ENCODE assay signal across 12 cellular contexts in genomic region chr5:17315710-17316221, GRCh38.
DNase-seq lines count a peak whose midpoint lies in the region; ATAC-seq and TF ChIP-seq lines count a peak whose summit lies in the region.
"Had no signal": no experiment of that assay in that cellular context is flagged by ENCODE, and none has a peak within 500 bp of the region (broad histone marks: within the 10 kb centered on the region; RNA-seq: fewer than 3 reads in every experiment).

No MANE protein-coding gene starts in this region.

- H2BK5ac ChIP-seq in IMR-90 (ENCODE audit: low read depth, low read length, poor library complexity, severe bottlenecking), result peak overlapping the region; percentile 53

- H3K4me3 ChIP-seq in IMR-90 (ENCODE audit: insufficient read depth, low read depth, low read length) (no peak overlapping the region), gastrocnemius medialis (no peak overlapping the region)

- no peaks in the 10 kb centered on the region for H3K36me3 ChIP-seq in IMR-90 (ENCODE audit: control insufficient read depth, insufficient read depth, low read length)
- no peaks in the 10 kb centered on the region for H3K36me3 ChIP-seq in gastrocnemius medialis

- H4K5ac ChIP-seq in IMR-90 (ENCODE audit: low read depth, low read length), result peak overlapping the region; percentile 47

- H3K4me1 Mint-ChIP-seq in activated B cell treated with CpG ODN at 0.5 μM for 24 hours, result peaks cover 62% of the 10 kb centered on the region
- peaks cover 29% of the 10 kb centered on the region for H3K4me1 Mint-ChIP-seq in mesothelial cell of epicardium

- DNase-seq in DMS153 (lab: John Stamatoyannopoulos, UW), result peak; percentile 10
- peak; percentile 90 for DNase-seq in IMR-90
- no peak for DNase-seq in activated B cell treated with CpG ODN at 0.5 μM for 24 hours
- no peak for DNase-seq in mesothelial cell of epicardium (ENCODE audit: low spot score in 2 of 2, unreplicated experiment in 2 of 2)
- no peak for DNase-seq in GF-D8 (lab: John Stamatoyannopoulos, UW)
- DNase-seq in gastrocnemius medialis, result no peak
- DNase-seq in COR-L47 (lab: John Stamatoyannopoulos, UW), result no peak
- DNase-seq: activated gamma-delta T cell; NCI-H345; stimulated activated CD4-positive, alpha-beta T cell treated with anti-CD3 and anti-CD28 coated beads, Interleukin-15, amount 100 ng/mL, for 24 hours; stimulated activated naive CD8-positive, alpha-beta T cell treated with anti-CD3 and anti-CD28 coated beads, Interleukin-15, Interleukin-2, amounts not matched to agents 100 U/mL and 50 U/mL, for 24 hours had no signal

- no peaks in the 10 kb centered on the region for H3K79me1 ChIP-seq in IMR-90 (ENCODE audit: low read depth in 1 of 2, low read length in 2 of 2)

- H3K27ac ChIP-seq in IMR-90 (ENCODE audit: insufficient read depth, low read length) (peak overlapping the region; percentile 80), gastrocnemius medialis (no peak overlapping the region)

- dilution Hi-C loops in IMR-90 (cut with HindIII; ENCODE audit: low sequenced_read_pairs, unreplicated experiment), result no loop called here

- H2BK120ac ChIP-seq in IMR-90 (ENCODE audit: low read depth, low read length), result peak overlapping the region; percentile 91

- peak overlapping the region; percentile 96 for H3K18ac ChIP-seq in IMR-90 (ENCODE audit: low read depth, low read length)

- TF ChIP-seq CTCF in IMR-90 (conservative IDR thresholded peaks at IDR 0.05; ENCODE audit: low read depth, low read length) (no peak), activated B cell treated with CpG ODN at 0.5 μM for 24 hours (IDR thresholded peaks at IDR 0.05) (no peak), mesothelial cell of epicardium (IDR thresholded peaks at IDR 0.05; ENCODE audit: unreplicated experiment) (no peak), gastrocnemius medialis (IDR thresholded peaks at IDR 0.05 in 4 of 5, conservative IDR thresholded peaks at IDR 0.05 in 1 of 5) (no peak)

- H4K20me1 ChIP-seq in IMR-90 (ENCODE audit: insufficient read depth, low read length), result no peaks in the 10 kb centered on the region

- peaks cover 14% of the 10 kb centered on the region for H3K9me1 ChIP-seq in IMR-90 (ENCODE audit: insufficient read depth, low read length)

- no peak overlapping the region for H3K9ac ChIP-seq in IMR-90 (ENCODE audit: low read depth, low read length)

- no peaks in the 10 kb centered on the region for H3K27me3 Mint-ChIP-seq in activated B cell treated with CpG ODN at 0.5 μM for 24 hours
- H3K27me3 Mint-ChIP-seq in mesothelial cell of epicardium (ENCODE audit: low read depth), result no peaks in the 10 kb centered on the region

- intact Hi-C loops in IMR-90 (cut with micrococcal nuclease), result no loop called here
- intact Hi-C loops in activated B cell treated with CpG ODN at 0.5 μM for 24 hours (cut with micrococcal nuclease), result loop anchor here (5.0 kb wide), 1 partner anchor 122 kb away; no protein-coding TSS in a partner anchor
- intact Hi-C loops in gastrocnemius medialis (cut with DNase I; ENCODE audit: low total_unique reads), result no loop called here

- H4K8ac ChIP-seq in IMR-90 (ENCODE audit: low read depth in 2 of 2, low read length in 2 of 2), result peak overlapping the region; percentile 39 to 73; a peak in 3 of 4 replicates

- ATAC-seq in IMR-90 (ENCODE audit: low read depth) (peak; percentile 56), activated B cell treated with CpG ODN at 0.5 μM for 24 hours (ENCODE audit: low read depth) (no peak), GM18907 (IDR thresholded peaks at IDR 0.05; ENCODE audit: unreplicated experiment) (no peak), gastrocnemius medialis (no peak)
- ATAC-seq: stimulated activated naive CD8-positive, alpha-beta T cell treated with anti-CD3 and anti-CD28 coated beads, Interleukin-15, Interleukin-2, amounts not matched to agents 100 U/mL and 50 U/mL, for 24 hours had no signal

- no peak overlapping the region for H2AFZ ChIP-seq in IMR-90 (replicated peaks; ENCODE audit: low read length, poor library complexity)

- H3K4me1 ChIP-seq in IMR-90 (ENCODE audit: control insufficient read depth, insufficient read depth, low read length) (peaks cover 20% of the 10 kb centered on the region), gastrocnemius medialis (no peaks in the 10 kb centered on the region)

- in situ Hi-C loops in IMR-90 (cut with MboI; ENCODE audit: low sequenced_read_pairs), result no loop called here
- in situ Hi-C loops in gastrocnemius medialis (cut with MboI; ENCODE audit: low sequenced_read_pairs in 4 of 4), result no loop called here

- whole genome bisulfite sequencing in IMR-90 (ENCODE audit: extremely low coverage in 2 of 2, insufficient read length in 1 of 2), 2 experiments, result 79% methylated on average over 6 of the region's 11 CpGs; no CpG with 5 or more reads in 1 of the 2 experiments

- H3K36me3 Mint-ChIP-seq in activated B cell treated with CpG ODN at 0.5 μM for 24 hours (ENCODE audit: low read depth) (no peaks in the 10 kb centered on the region), mesothelial cell of epicardium (no peaks in the 10 kb centered on the region)

- H4K91ac ChIP-seq in IMR-90 (ENCODE audit: insufficient read depth, low read depth, low read length), result peak overlapping the region; percentile 93

- peak overlapping the region; percentile 88 for H2BK20ac ChIP-seq in IMR-90 (ENCODE audit: low read depth, low read length)

- H3K27me3 ChIP-seq in IMR-90 (ENCODE audit: control insufficient read depth, insufficient read depth, low read length) (no peaks in the 10 kb centered on the region), gastrocnemius medialis (no peaks in the 10 kb centered on the region)

- no TSS peak for BruUV-seq in IMR-90 (replicated peaks; lab: Mats Ljungman, UMichigan)

- H3K9me3 Mint-ChIP-seq in activated B cell treated with CpG ODN at 0.5 μM for 24 hours, result peaks cover 2% of the 10 kb centered on the region
- H3K9me3 Mint-ChIP-seq in mesothelial cell of epicardium, result no peaks in the 10 kb centered on the region

- POLR2A ChIA-PET in IMR-90 (lab: Charles Lee; ENCODE audit: unreplicated experiment), result no interaction called here
- POLR2A ChIA-PET in activated B cell treated with CpG ODN at 0.5 μM for 24 hours (lab: Charles Lee), result interaction anchor here (0.6 to 4.5 kb wide), 5 partner anchors 21 to 146 kb away, joined by 3 to 116 read pairs (median 4); partner anchors contain the start of gene BASP1

- H3K4me3 Mint-ChIP-seq in activated B cell treated with CpG ODN at 0.5 μM for 24 hours, result no peak overlapping the region
- no peak overlapping the region for H3K4me3 Mint-ChIP-seq in mesothelial cell of epicardium

- H2AK5ac ChIP-seq in IMR-90 (ENCODE audit: low read depth, low read length), result peak overlapping the region; percentile 38; the same call in 1 of the 2 replicates

- no peak for TF ChIP-seq RAD21 in IMR-90 (IDR thresholded peaks at IDR 0.05; ENCODE audit: low read length)

- no peak overlapping the region for H2AK9ac ChIP-seq in IMR-90 (replicated peaks; ENCODE audit: low read depth, low read length, poor library complexity)

- peak overlapping the region; percentile 24; the same call in 2 of the 3 replicates for H2BK15ac ChIP-seq in IMR-90 (ENCODE audit: low read depth, low read length)

- H3K56ac ChIP-seq in IMR-90 (ENCODE audit: extremely low read depth, insufficient read depth, low read length), result peak overlapping the region; percentile 5; the same call in 1 of the 2 replicates

- no peaks in the 10 kb centered on the region for H3K9me3 ChIP-seq in IMR-90 (ENCODE audit: control insufficient read depth, insufficient read depth, low read length)
- H3K9me3 ChIP-seq in gastrocnemius medialis, result no peaks in the 10 kb centered on the region

- CTCF ChIA-PET in IMR-90 (lab: Yijun Ruan, JAX) (interaction anchor here (0.5 kb wide), 1 partner anchor 384 kb away, joined by 4 read pairs; no protein-coding TSS in a partner anchor), activated B cell treated with CpG ODN at 0.5 μM for 24 hours (lab: Charles Lee) (interaction anchor here (1.0 to 1.9 kb wide), 2 partner anchors 99 to 100 kb away, joined by 4 to 10 read pairs; no protein-coding TSS in a partner anchor)

- H3K23ac ChIP-seq in IMR-90 (ENCODE audit: low read depth, low read length), result no peak overlapping the region

- peak overlapping the region; percentile 59 for H3K14ac ChIP-seq in IMR-90 (replicated peaks; ENCODE audit: low read depth, low read length)

- H3K27ac Mint-ChIP-seq in activated B cell treated with CpG ODN at 0.5 μM for 24 hours (peak overlapping the region; percentile 53), mesothelial cell of epicardium (peak overlapping the region; percentile 17)

- TF ChIP-seq POLR2A in IMR-90 (IDR thresholded peaks at IDR 0.05; ENCODE audit: low read depth, low read length), result no peak
- TF ChIP-seq POLR2A in gastrocnemius medialis (IDR thresholded peaks at IDR 0.05), result no peak

- peak overlapping the region; percentile 88 for H3K4ac ChIP-seq in IMR-90 (ENCODE audit: low read depth, low read length)

- H3K4me2 ChIP-seq in IMR-90 (ENCODE audit: low read depth, low read length), result no peak overlapping the region

TF ChIP-seq in IMR-90, 13 proteins besides CTCF, POLR2A, EP300 and RAD21:
- peak; percentile 75 for TF ChIP-seq FOS (IDR thresholded peaks at IDR 0.05; ENCODE audit: low read depth, low read length)
- no peak for TF ChIP-seq CHD1 (IDR thresholded peaks at IDR 0.05; ENCODE audit: low read depth, low read length)
- TF ChIP-seq MXI1 (IDR thresholded peaks at IDR 0.05; ENCODE audit: borderline replicate concordance, low read depth, low read length), result no peak
- TF ChIP-seq NFE2L2 (IDR thresholded peaks at IDR 0.05; ENCODE audit: low read depth, low read length), result peak; percentile 98
- TF ChIP-seq MAFK (IDR thresholded peaks at IDR 0.05; ENCODE audit: low read depth, low read length), result peak; percentile 89
TF ChIP-seq in IMR-90: peak in this region for 3.

Comparison
In these comparisons a context has a peak if more than half of its experiments do, and no peak if none do; other contexts are left out.
1. DNase-seq: peak in DMS153 (single experiment) and IMR-90 (single experiment); none in activated B cell treated with CpG ODN at 0.5 μM for 24 hours (single experiment), mesothelial cell of epicardium (0 of 2), GF-D8 (single experiment), gastrocnemius medialis (0 of 2) and COR-L47 (single experiment).